In the genomic region with DNA sequence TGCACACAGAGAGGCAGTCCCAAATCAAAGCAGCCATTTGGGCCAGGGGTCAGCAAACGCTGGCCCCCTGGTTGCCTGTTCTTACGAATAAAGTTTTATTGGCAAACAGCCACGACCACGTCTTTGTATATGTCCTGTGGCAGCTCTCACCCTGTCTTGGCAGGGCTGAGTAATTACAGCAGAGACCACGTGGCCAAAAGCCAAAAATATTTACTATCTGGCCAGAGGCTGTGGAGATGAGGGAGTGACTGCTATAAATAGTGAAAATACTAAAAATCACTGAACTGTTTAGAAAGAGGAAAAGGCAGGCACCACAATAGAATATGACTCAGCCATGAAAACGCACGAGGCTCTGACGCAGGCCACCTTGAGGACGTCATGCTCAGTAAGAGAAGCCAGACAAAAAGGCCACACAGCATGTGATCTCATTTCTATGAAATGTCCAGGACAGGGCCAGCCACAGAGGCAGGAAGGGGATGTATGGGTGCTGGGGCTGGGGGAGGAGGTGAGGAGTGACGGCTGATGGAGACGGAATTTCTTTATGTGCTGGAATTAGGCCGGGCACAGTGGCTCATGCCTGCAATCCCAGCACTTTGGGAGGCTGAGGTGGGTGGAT, we compare ENCODE assay signal across 9 cellular contexts.
DNase-seq lines count a peak whose midpoint lies in the region; ATAC-seq and TF ChIP-seq lines count a peak whose summit lies in the region.
"Had no signal": no experiment of that assay in that cellular context is flagged by ENCODE, and none has a peak within 500 bp of the region (broad histone marks: within the 10 kb centered on the region; RNA-seq: fewer than 3 reads in every experiment).

No MANE protein-coding gene starts in this region.

- TF ChIP-seq CTCF in AG10803 (conservative IDR thresholded peaks at IDR 0.05; ENCODE audit: low read length) = no peak
- TF ChIP-seq CTCF in epithelial cell of esophagus (IDR thresholded peaks at IDR 0.05; ENCODE audit: insufficient read depth, low read depth, low read length, missing control alignments) = no peak
- TF ChIP-seq CTCF in nephron (IDR thresholded peaks at IDR 0.05; ENCODE audit: unreplicated experiment in 3 of 3) = no peak

- peaks cover 19% of the 10 kb centered on the region for H3K36me3 Mint-ChIP-seq in nephron (ENCODE audit: low read depth)
- H3K36me3 Mint-ChIP-seq: activated naive CD8-positive, alpha-beta T cell had no signal

- DNase-seq in AG10803 (ENCODE audit: low read depth) (peak; percentile 99), NCI-H446 treated with DMSO at 0.1 percent for 48 hours (lab: John Stamatoyannopoulos, UW) (peak; percentile 91), epithelial cell of esophagus (ENCODE audit: low read depth) (peak; percentile 93), T-helper 9 cell (no peak)
- DNase-seq in stimulated activated CD4-positive, alpha-beta T cell treated with anti-CD3 and anti-CD28 coated beads, Interleukin-2, amount 100 ng/mL, for 48 hours = no peak

- H3K9me3 Mint-ChIP-seq in nephron = no peaks in the 10 kb centered on the region

- H3K27ac Mint-ChIP-seq in nephron = peak overlapping the region; percentile 92 to 96 (median 93)
- H3K27ac Mint-ChIP-seq: activated naive CD8-positive, alpha-beta T cell had no signal

- H3K4me3 ChIP-seq in AG10803 (ENCODE audit: low read length) = no peak overlapping the region
- no peak overlapping the region for H3K4me3 ChIP-seq in epithelial cell of esophagus (ENCODE audit: low read length)

- peaks cover 10% of the 10 kb centered on the region for H3K4me1 Mint-ChIP-seq in nephron

- no peak for ATAC-seq in GM19455 (IDR thresholded peaks at IDR 0.05; ENCODE audit: unreplicated experiment)
- no peak for ATAC-seq in HG02588 (IDR thresholded peaks at IDR 0.05; ENCODE audit: unreplicated experiment)

- H3K4me3 Mint-ChIP-seq in nephron = no peak overlapping the region
- H3K4me3 Mint-ChIP-seq: activated naive CD8-positive, alpha-beta T cell had no signal

- peaks cover 4% of the 10 kb centered on the region for H3K27me3 Mint-ChIP-seq in nephron (ENCODE audit: low read depth)
- H3K27me3 Mint-ChIP-seq: activated naive CD8-positive, alpha-beta T cell had no signal

Comparison
In these comparisons a context has a peak if more than half of its experiments do, and no peak if none do; other contexts are left out.
1. DNase-seq: peak in AG10803 (single experiment), NCI-H446 treated with DMSO at 0.1 percent for 48 hours (single experiment) and epithelial cell of esophagus (single experiment); none in T-helper 9 cell (single experiment) and stimulated activated CD4-positive, alpha-beta T cell treated with anti-CD3 and anti-CD28 coated beads, Interleukin-2, amount 100 ng/mL, for 48 hours (0 of 2).